ENCODE assay signal across 14 cellular contexts in the genomic region with DNA sequence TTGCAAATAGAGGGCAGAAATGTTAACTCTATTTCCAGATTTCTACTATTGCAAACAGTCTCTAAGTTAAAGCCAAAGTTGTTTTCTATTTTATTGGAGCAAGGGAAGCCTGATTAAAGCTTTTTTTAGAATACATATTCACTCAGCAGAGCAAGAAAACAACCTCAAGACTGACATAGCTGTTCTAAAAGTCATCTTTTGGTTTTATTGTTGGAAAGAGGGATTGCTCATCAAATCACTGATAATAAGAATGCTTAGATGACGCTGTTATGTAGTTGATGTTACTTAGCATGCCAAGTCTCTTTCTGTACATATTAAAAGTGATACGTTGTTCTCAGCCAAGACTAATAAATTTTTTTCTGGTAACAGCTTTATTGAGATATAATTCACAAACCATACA.
DNase-seq lines count a peak whose midpoint lies in the region; ATAC-seq and TF ChIP-seq lines count a peak whose summit lies in the region.
"Had no signal": no experiment of that assay in that cellular context is flagged by ENCODE, and none has a peak within 500 bp of the region (broad histone marks: within the 10 kb centered on the region; RNA-seq: fewer than 3 reads in every experiment).

No MANE protein-coding gene starts in this region.

- no peak overlapping the region for H3K27ac Mint-ChIP-seq in neural progenitor cell
- H3K27ac Mint-ChIP-seq: CD8-positive, alpha-beta T cell had no signal

- DNase-seq in BJ (ENCODE audit: low read depth) (peak; percentile 61), NCI-H226 (peak; percentile 43), cardiac fibroblast (ENCODE audit: low read depth in 2 of 2) (peak; percentile 38 to 67), non-pigmented ciliary epithelial cell (ENCODE audit: low read depth) (peak; percentile 18), neural progenitor cell (ENCODE audit: low spot score) (no peak)
- DNase-seq: BE2C; CD8-positive, alpha-beta T cell; DMS79 treated with DMSO at 0.1 percent for 48 hours; NCI-H69 had no signal

- H3K9ac ChIP-seq in neural progenitor cell, result no peak overlapping the region

- CTCF ChIA-PET in BJ (lab: Yijun Ruan, JAX), result no interaction called here

- H3K4me3 ChIP-seq in BJ (ENCODE audit: low read depth, low read length) (no peak overlapping the region), cardiac fibroblast (replicated peaks in 1 of 2; ENCODE audit: low read depth in 2 of 2, low read length in 2 of 2) (no peak overlapping the region), neural progenitor cell (no peak overlapping the region), gastroesophageal sphincter (no peak overlapping the region)
- H3K4me3 ChIP-seq: A549 had no signal

- no peak overlapping the region for H3K4me3 Mint-ChIP-seq in neural progenitor cell
- H3K4me3 Mint-ChIP-seq: CD8-positive, alpha-beta T cell had no signal

- no peak overlapping the region for H2AFZ ChIP-seq in neural progenitor cell (replicated peaks)

- H3K36me3 ChIP-seq in BJ (ENCODE audit: control insufficient read depth, insufficient read depth, low read length), result no peaks in the 10 kb centered on the region
- H3K36me3 ChIP-seq in neural progenitor cell, result no peaks in the 10 kb centered on the region
- H3K36me3 ChIP-seq in gastroesophageal sphincter, result no peaks in the 10 kb centered on the region
- H3K36me3 ChIP-seq: BE2C had no signal

- H3K9me3 Mint-ChIP-seq in neural progenitor cell, result no peaks in the 10 kb centered on the region
- H3K9me3 Mint-ChIP-seq: CD8-positive, alpha-beta T cell had no signal

- no peak for TF ChIP-seq CTCF in BJ (IDR thresholded peaks at IDR 0.05; ENCODE audit: insufficient read depth, low read depth, low read length)
- no peak for TF ChIP-seq CTCF in cardiac fibroblast (IDR thresholded peaks at IDR 0.05; ENCODE audit: low read depth, low read length)
- TF ChIP-seq CTCF in neural progenitor cell (IDR thresholded peaks at IDR 0.05), result no peak
- TF ChIP-seq CTCF in gastroesophageal sphincter (IDR thresholded peaks at IDR 0.05), result no peak

- no peaks in the 10 kb centered on the region for H3K27me3 ChIP-seq in BJ (ENCODE audit: control insufficient read depth, insufficient read depth, low read length)
- no peaks in the 10 kb centered on the region for H3K27me3 ChIP-seq in neural progenitor cell
- no peaks in the 10 kb centered on the region for H3K27me3 ChIP-seq in gastroesophageal sphincter
- H3K27me3 ChIP-seq: BE2C had no signal

- no peaks in the 10 kb centered on the region for H3K79me2 ChIP-seq in neural progenitor cell (ENCODE audit: low read depth)

- H3K4me2 ChIP-seq in neural progenitor cell, result no peak overlapping the region
- H3K4me2 ChIP-seq: A549 had no signal

- no peak for ATAC-seq in HG03045 (IDR thresholded peaks at IDR 0.05; ENCODE audit: unreplicated experiment)
- ATAC-seq in gastroesophageal sphincter, result no peak
- no peak for ATAC-seq in GM18870 (IDR thresholded peaks at IDR 0.05; ENCODE audit: unreplicated experiment)
- ATAC-seq: A549; CD8-positive, alpha-beta T cell; HCT116 had no signal

- H3F3A ChIP-seq in neural progenitor cell (ENCODE audit: low read depth), result no peaks in the 10 kb centered on the region

- H3K27ac ChIP-seq in neural progenitor cell (no peak overlapping the region), gastroesophageal sphincter (no peak overlapping the region)
- H3K27ac ChIP-seq: A549 had no signal

- no peaks in the 10 kb centered on the region for H4K20me1 ChIP-seq in neural progenitor cell (ENCODE audit: low read depth)

- H3K36me3 Mint-ChIP-seq in neural progenitor cell, result no peaks in the 10 kb centered on the region
- H3K36me3 Mint-ChIP-seq: CD8-positive, alpha-beta T cell had no signal

- no peak for TF ChIP-seq POLR2A in gastroesophageal sphincter (IDR thresholded peaks at IDR 0.05)

- WGBS in gastroesophageal sphincter (ENCODE audit: low coverage in 1 of 2), 2 donors, result 76 to 78% methylated on average over 2 of the region's 2 CpGs

- H3K27me3 Mint-ChIP-seq in neural progenitor cell (ENCODE audit: insufficient read depth, low read depth), result no peaks in the 10 kb centered on the region

- no peak for TF ChIP-seq EP300 in gastroesophageal sphincter (IDR thresholded peaks at IDR 0.05)

- H3K9me3 ChIP-seq in neural progenitor cell (ENCODE audit: low read depth) (no peaks in the 10 kb centered on the region), gastroesophageal sphincter (no peaks in the 10 kb centered on the region)
- H3K9me3 ChIP-seq: A549, BE2C had no signal

- H3K4me1 ChIP-seq in neural progenitor cell, result no peaks in the 10 kb centered on the region
- H3K4me1 ChIP-seq in gastroesophageal sphincter, result no peaks in the 10 kb centered on the region
- H3K4me1 ChIP-seq: A549 had no signal

- POLR2A ChIA-PET in BJ (lab: Charles Lee), result interaction anchor here (0.6 kb wide), 1 partner anchor 14 kb away, joined by 4 read pairs; no protein-coding TSS in a partner anchor

- no peaks in the 10 kb centered on the region for H3K4me1 Mint-ChIP-seq in neural progenitor cell
